ENCODE assay signal across 1 cellular context in the genomic region with DNA sequence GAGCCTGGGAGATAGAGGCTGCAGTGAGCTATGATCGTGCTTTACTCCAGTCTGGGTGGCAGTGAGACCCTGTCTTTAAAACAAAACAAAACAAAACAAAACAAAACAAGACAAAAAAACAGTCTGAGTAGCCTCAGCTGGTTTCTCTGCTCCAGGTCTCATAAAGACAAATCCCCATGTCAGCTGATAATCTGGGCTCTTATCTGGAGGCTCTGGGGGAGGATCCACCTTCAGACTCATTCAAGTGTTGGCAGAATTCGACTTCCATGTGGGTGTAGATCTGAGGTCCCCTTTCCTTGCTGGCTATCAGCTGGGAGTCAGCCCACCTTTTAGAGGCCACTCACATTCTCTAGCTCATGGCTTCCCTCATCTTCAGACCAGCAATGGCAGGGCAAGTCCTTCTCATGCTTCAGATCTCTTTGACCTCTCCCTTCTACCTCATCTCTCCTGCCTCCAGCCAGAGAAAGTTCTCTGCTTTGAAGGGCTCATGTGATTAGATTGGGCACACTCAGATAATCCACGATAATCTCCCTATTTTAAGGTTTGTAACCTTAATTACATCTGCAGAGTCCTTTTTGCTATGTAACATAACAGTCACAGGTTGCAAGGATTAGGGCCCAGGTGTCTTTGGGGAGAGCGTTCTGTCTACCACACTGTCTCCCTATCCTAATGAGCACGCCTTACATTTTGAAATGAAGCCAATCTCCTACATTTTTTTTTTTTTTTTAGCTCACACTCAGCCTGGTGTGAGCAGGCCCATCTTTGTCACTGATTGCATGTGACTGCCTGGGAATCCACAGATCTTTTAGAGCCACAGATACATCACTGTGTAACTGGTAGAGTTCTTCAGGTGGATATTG.
TF ChIP-seq lines count a peak whose summit lies in the region.

No MANE protein-coding gene starts in this region.

TF ChIP-seq in K562, 482 proteins besides CTCF, POLR2A, EP300 and RAD21 (continued from another document and continues in another):
- TF ChIP-seq, protein P1, sequence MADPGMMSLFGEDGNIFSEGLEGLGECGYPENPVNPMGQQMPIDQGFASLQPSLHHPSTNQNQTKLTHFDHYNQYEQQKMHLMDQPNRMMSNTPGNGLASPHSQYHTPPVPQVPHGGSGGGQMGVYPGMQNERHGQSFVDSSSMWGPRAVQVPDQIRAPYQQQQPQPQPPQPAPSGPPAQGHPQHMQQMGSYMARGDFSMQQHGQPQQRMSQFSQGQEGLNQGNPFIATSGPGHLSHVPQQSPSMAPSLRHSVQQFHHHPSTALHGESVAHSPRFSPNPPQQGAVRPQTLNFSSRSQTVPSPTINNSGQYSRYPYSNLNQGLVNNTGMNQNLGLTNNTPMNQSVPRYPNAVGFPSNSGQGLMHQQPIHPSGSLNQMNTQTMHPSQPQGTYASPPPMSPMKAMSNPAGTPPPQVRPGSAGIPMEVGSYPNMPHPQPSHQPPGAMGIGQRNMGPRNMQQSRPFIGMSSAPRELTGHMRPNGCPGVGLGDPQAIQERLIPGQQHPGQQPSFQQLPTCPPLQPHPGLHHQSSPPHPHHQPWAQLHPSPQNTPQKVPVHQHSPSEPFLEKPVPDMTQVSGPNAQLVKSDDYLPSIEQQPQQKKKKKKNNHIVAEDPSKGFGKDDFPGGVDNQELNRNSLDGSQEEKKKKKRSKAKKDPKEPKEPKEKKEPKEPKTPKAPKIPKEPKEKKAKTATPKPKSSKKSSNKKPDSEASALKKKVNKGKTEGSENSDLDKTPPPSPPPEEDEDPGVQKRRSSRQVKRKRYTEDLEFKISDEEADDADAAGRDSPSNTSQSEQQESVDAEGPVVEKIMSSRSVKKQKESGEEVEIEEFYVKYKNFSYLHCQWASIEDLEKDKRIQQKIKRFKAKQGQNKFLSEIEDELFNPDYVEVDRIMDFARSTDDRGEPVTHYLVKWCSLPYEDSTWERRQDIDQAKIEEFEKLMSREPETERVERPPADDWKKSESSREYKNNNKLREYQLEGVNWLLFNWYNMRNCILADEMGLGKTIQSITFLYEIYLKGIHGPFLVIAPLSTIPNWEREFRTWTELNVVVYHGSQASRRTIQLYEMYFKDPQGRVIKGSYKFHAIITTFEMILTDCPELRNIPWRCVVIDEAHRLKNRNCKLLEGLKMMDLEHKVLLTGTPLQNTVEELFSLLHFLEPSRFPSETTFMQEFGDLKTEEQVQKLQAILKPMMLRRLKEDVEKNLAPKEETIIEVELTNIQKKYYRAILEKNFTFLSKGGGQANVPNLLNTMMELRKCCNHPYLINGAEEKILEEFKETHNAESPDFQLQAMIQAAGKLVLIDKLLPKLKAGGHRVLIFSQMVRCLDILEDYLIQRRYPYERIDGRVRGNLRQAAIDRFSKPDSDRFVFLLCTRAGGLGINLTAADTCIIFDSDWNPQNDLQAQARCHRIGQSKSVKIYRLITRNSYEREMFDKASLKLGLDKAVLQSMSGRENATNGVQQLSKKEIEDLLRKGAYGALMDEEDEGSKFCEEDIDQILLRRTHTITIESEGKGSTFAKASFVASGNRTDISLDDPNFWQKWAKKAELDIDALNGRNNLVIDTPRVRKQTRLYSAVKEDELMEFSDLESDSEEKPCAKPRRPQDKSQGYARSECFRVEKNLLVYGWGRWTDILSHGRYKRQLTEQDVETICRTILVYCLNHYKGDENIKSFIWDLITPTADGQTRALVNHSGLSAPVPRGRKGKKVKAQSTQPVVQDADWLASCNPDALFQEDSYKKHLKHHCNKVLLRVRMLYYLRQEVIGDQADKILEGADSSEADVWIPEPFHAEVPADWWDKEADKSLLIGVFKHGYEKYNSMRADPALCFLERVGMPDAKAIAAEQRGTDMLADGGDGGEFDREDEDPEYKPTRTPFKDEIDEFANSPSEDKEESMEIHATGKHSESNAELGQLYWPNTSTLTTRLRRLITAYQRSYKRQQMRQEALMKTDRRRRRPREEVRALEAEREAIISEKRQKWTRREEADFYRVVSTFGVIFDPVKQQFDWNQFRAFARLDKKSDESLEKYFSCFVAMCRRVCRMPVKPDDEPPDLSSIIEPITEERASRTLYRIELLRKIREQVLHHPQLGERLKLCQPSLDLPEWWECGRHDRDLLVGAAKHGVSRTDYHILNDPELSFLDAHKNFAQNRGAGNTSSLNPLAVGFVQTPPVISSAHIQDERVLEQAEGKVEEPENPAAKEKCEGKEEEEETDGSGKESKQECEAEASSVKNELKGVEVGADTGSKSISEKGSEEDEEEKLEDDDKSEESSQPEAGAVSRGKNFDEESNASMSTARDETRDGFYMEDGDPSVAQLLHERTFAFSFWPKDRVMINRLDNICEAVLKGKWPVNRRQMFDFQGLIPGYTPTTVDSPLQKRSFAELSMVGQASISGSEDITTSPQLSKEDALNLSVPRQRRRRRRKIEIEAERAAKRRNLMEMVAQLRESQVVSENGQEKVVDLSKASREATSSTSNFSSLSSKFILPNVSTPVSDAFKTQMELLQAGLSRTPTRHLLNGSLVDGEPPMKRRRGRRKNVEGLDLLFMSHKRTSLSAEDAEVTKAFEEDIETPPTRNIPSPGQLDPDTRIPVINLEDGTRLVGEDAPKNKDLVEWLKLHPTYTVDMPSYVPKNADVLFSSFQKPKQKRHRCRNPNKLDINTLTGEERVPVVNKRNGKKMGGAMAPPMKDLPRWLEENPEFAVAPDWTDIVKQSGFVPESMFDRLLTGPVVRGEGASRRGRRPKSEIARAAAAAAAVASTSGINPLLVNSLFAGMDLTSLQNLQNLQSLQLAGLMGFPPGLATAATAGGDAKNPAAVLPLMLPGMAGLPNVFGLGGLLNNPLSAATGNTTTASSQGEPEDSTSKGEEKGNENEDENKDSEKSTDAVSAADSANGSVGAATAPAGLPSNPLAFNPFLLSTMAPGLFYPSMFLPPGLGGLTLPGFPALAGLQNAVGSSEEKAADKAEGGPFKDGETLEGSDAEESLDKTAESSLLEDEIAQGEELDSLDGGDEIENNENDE (IDR thresholded peaks at IDR 0.05; ENCODE audit: low read depth, low read length): no peak
- no peak for TF ChIP-seq ZKSCAN3 (CRISPR knock-in tag; IDR thresholded peaks at IDR 0.05)
- TF ChIP-seq EGR1 (conservative IDR thresholded peaks at IDR 0.05): peak; percentile 84
- no peak for TF ChIP-seq SAP30 (IDR thresholded peaks at IDR 0.05; ENCODE audit: borderline replicate concordance, insufficient read depth, low read depth, low read length, poor library complexity, severe bottlenecking)
- TF ChIP-seq, protein P2, sequence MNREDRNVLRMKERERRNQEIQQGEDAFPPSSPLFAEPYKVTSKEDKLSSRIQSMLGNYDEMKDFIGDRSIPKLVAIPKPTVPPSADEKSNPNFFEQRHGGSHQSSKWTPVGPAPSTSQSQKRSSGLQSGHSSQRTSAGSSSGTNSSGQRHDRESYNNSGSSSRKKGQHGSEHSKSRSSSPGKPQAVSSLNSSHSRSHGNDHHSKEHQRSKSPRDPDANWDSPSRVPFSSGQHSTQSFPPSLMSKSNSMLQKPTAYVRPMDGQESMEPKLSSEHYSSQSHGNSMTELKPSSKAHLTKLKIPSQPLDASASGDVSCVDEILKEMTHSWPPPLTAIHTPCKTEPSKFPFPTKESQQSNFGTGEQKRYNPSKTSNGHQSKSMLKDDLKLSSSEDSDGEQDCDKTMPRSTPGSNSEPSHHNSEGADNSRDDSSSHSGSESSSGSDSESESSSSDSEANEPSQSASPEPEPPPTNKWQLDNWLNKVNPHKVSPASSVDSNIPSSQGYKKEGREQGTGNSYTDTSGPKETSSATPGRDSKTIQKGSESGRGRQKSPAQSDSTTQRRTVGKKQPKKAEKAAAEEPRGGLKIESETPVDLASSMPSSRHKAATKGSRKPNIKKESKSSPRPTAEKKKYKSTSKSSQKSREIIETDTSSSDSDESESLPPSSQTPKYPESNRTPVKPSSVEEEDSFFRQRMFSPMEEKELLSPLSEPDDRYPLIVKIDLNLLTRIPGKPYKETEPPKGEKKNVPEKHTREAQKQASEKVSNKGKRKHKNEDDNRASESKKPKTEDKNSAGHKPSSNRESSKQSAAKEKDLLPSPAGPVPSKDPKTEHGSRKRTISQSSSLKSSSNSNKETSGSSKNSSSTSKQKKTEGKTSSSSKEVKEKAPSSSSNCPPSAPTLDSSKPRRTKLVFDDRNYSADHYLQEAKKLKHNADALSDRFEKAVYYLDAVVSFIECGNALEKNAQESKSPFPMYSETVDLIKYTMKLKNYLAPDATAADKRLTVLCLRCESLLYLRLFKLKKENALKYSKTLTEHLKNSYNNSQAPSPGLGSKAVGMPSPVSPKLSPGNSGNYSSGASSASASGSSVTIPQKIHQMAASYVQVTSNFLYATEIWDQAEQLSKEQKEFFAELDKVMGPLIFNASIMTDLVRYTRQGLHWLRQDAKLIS (CRISPR knock-in tag; IDR thresholded peaks at IDR 0.05): no peak
- TF ChIP-seq, protein P3, sequence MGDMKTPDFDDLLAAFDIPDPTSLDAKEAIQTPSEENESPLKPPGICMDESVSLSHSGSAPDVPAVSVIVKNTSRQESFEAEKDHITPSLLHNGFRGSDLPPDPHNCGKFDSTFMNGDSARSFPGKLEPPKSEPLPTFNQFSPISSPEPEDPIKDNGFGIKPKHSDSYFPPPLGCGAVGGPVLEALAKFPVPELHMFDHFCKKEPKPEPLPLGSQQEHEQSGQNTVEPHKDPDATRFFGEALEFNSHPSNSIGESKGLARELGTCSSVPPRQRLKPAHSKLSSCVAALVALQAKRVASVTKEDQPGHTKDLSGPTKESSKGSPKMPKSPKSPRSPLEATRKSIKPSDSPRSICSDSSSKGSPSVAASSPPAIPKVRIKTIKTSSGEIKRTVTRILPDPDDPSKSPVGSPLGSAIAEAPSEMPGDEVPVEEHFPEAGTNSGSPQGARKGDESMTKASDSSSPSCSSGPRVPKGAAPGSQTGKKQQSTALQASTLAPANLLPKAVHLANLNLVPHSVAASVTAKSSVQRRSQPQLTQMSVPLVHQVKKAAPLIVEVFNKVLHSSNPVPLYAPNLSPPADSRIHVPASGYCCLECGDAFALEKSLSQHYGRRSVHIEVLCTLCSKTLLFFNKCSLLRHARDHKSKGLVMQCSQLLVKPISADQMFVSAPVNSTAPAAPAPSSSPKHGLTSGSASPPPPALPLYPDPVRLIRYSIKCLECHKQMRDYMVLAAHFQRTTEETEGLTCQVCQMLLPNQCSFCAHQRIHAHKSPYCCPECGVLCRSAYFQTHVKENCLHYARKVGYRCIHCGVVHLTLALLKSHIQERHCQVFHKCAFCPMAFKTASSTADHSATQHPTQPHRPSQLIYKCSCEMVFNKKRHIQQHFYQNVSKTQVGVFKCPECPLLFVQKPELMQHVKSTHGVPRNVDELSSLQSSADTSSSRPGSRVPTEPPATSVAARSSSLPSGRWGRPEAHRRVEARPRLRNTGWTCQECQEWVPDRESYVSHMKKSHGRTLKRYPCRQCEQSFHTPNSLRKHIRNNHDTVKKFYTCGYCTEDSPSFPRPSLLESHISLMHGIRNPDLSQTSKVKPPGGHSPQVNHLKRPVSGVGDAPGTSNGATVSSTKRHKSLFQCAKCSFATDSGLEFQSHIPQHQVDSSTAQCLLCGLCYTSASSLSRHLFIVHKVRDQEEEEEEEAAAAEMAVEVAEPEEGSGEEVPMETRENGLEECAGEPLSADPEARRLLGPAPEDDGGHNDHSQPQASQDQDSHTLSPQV (IDR thresholded peaks at IDR 0.05): peak; percentile 91
- no peak for TF ChIP-seq GABPB1 (CRISPR knock-in tag; IDR thresholded peaks at IDR 0.05)
- TF ChIP-seq, protein P4, sequence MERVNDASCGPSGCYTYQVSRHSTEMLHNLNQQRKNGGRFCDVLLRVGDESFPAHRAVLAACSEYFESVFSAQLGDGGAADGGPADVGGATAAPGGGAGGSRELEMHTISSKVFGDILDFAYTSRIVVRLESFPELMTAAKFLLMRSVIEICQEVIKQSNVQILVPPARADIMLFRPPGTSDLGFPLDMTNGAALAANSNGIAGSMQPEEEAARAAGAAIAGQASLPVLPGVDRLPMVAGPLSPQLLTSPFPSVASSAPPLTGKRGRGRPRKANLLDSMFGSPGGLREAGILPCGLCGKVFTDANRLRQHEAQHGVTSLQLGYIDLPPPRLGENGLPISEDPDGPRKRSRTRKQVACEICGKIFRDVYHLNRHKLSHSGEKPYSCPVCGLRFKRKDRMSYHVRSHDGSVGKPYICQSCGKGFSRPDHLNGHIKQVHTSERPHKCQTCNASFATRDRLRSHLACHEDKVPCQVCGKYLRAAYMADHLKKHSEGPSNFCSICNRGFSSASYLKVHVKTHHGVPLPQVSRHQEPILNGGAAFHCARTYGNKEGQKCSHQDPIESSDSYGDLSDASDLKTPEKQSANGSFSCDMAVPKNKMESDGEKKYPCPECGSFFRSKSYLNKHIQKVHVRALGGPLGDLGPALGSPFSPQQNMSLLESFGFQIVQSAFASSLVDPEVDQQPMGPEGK (CRISPR knock-in tag; IDR thresholded peaks at IDR 0.05; ENCODE audit: borderline replicate concordance): no peak
- no peak for TF ChIP-seq BRD9 (IDR thresholded peaks at IDR 0.05; ENCODE audit: low read depth, partially characterized antibody)
- TF ChIP-seq PML (IDR thresholded peaks at IDR 0.05; ENCODE audit: low read length): no peak; the same call in 1 of the 2 replicates
- TF ChIP-seq KAT7 (CRISPR knock-in tag; IDR thresholded peaks at IDR 0.05; ENCODE audit: borderline replicate concordance): no peak; the same call in 1 of the 2 replicates
- no peak for TF ChIP-seq PHB (CRISPR knock-in tag; IDR thresholded peaks at IDR 0.05)
- TF ChIP-seq, protein P5, sequence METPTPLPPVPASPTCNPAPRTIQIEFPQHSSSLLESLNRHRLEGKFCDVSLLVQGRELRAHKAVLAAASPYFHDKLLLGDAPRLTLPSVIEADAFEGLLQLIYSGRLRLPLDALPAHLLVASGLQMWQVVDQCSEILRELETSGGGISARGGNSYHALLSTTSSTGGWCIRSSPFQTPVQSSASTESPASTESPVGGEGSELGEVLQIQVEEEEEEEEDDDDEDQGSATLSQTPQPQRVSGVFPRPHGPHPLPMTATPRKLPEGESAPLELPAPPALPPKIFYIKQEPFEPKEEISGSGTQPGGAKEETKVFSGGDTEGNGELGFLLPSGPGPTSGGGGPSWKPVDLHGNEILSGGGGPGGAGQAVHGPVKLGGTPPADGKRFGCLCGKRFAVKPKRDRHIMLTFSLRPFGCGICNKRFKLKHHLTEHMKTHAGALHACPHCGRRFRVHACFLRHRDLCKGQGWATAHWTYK (CRISPR knock-in tag; IDR thresholded peaks at IDR 0.05): peak; percentile 4; the same call in 1 of the 2 replicates
- 0 out of 4 replicates have a peak, but pooled peaks of 1 of the 2 experiments have one; percentile 74 for TF ChIP-seq SIN3A (IDR thresholded peaks at IDR 0.05; ENCODE audit: borderline replicate concordance in 2 of 2, control insufficient read depth in 1 of 2, low read depth in 2 of 2, low read length in 2 of 2)
- TF ChIP-seq ZNF436 (CRISPR knock-in tag; IDR thresholded peaks at IDR 0.05): no peak
- TF ChIP-seq E2F3 (CRISPR knock-in tag; IDR thresholded peaks at IDR 0.05): no peak
- TF ChIP-seq ZNF76 (CRISPR knock-in tag; IDR thresholded peaks at IDR 0.05; ENCODE audit: borderline replicate concordance): no peak
- TF ChIP-seq COPS2 (conservative IDR thresholded peaks at IDR 0.05): no peak
- no peak for TF ChIP-seq HOXB6 (CRISPR knock-in tag; IDR thresholded peaks at IDR 0.05; ENCODE audit: borderline replicate concordance)
- TF ChIP-seq, protein P6, sequence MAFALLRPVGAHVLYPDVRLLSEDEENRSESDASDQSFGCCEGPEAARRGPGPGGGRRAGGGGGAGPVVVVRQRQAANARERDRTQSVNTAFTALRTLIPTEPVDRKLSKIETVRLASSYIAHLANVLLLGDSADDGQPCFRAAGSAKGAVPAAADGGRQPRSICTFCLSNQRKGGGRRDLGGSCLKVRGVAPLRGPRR (CRISPR knock-in tag; IDR thresholded peaks at IDR 0.05): no peak
- TF ChIP-seq L3MBTL2 (IDR thresholded peaks at IDR 0.05): peak; percentile 53; the same call in 1 of the 2 replicates
- 0 out of 2 replicates have a peak, but pooled peaks have one; percentile 16 for TF ChIP-seq DMBX1 (CRISPR knock-in tag; IDR thresholded peaks at IDR 0.05; ENCODE audit: borderline replicate concordance)
- no peak for TF ChIP-seq ZNF431 (CRISPR knock-in tag; IDR thresholded peaks at IDR 0.05)
- TF ChIP-seq HDAC6 (IDR thresholded peaks at IDR 0.05; ENCODE audit: low read depth, low read length): no peak
- TF ChIP-seq SETDB1 (IDR thresholded peaks at IDR 0.05; ENCODE audit: low read length): no peak
- no peak for TF ChIP-seq ZFP30 (CRISPR knock-in tag; IDR thresholded peaks at IDR 0.05; ENCODE audit: borderline replicate concordance)
